In the genomic region with DNA sequence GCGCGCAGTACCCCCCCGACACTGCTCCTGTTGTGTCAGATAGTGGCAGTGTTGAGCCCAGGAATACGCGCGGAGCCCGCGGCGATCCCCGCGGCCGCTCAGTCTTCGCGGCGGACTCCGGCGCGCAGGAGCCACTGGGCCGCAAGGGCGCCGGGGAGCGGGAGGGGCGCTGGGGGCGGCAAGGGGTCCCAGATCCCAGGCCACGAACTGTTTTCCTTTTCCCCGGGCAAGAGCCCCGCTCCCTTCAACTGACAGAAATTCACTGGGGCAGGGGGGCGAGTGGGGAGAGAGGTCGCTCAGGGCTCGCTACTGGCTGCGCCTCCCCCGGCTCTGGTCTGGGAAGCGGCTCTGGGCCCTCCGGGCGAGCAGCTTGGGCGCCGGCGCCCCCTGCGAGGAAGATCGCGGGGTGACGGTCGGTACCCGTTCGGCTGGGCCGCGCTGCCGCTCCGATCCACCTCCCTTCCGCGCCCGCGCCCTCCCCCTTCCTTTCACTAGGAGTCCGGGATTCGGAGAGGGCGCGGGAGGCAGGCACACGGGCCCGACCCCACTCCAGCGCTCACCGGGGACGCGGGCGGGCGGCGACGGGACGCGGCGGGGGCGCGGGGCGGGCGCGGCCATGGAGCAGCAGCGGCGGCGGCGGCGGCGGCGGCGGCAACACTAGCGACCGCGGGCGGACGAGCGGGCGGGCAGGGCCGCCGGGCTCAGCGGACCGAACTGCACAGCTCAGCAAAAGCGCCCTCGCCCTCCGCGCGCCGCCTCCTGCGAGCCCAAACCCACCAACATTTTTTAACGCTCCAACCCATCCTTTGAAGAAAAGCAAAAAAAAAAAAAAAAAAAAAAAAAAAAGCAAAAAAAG, we compare ENCODE assay signal across 1 cellular context.
A peak's percentile ranks its signal among the peaks of the same experiment; 100 is the strongest.
TF ChIP-seq lines count a peak whose summit lies in the region.

No MANE protein-coding gene starts in this region.

TF ChIP-seq in K562, 482 proteins besides CTCF, POLR2A, EP300 and RAD21 (continued from another document):
- TF ChIP-seq ZNF354B (CRISPR knock-in tag; IDR thresholded peaks at IDR 0.05) (no peak), ZNF77 (CRISPR knock-in tag; IDR thresholded peaks at IDR 0.05) (no peak), POLR2G (IDR thresholded peaks at IDR 0.05; ENCODE audit: low read depth, low read length) (peak; percentile 71), E2F3 (CRISPR knock-in tag; IDR thresholded peaks at IDR 0.05) (no peak), VEZF1 (CRISPR knock-in tag; IDR thresholded peaks at IDR 0.05) (peak; percentile 99), C11orf30 (IDR thresholded peaks at IDR 0.05; ENCODE audit: low read depth) (no peak), CTBP1 (IDR thresholded peaks at IDR 0.05; ENCODE audit: borderline replicate concordance) (peak; percentile 25; the same call in 1 of the 2 replicates), ZNF551 (CRISPR knock-in tag; IDR thresholded peaks at IDR 0.05) (no peak), KAT8 (IDR thresholded peaks at IDR 0.05; ENCODE audit: low read depth) (no peak), HEY1 (CRISPR knock-in tag; IDR thresholded peaks at IDR 0.05; ENCODE audit: borderline replicate concordance) (no peak), ZNF165 (CRISPR knock-in tag; IDR thresholded peaks at IDR 0.05; ENCODE audit: borderline replicate concordance) (no peak), FOXP1 (CRISPR knock-in tag; IDR thresholded peaks at IDR 0.05) (no peak), PHB (CRISPR knock-in tag; IDR thresholded peaks at IDR 0.05) (no peak), RFX1 (IDR thresholded peaks at IDR 0.05) (no peak), SP2 (IDR thresholded peaks at IDR 0.05; ENCODE audit: extremely low read depth, low read depth, low read length, poor library complexity, severe bottlenecking) (no peak), RBBP5 (IDR thresholded peaks at IDR 0.05; ENCODE audit: borderline replicate concordance, insufficient read depth, low read length, poor library complexity, severe bottlenecking) (no peak), ZNF445 (CRISPR knock-in tag; IDR thresholded peaks at IDR 0.05; ENCODE audit: low read depth) (no peak), CREM (IDR thresholded peaks at IDR 0.05; ENCODE audit: low read depth) (peak; percentile 33; the same call in 1 of the 2 replicates), NRF1 (conservative IDR thresholded peaks at IDR 0.05 in 1 of 2, IDR thresholded peaks at IDR 0.05 in 1 of 2) (peak; percentile 18 to 29; a peak in 2 of 4 replicates), E2F6 (IDR thresholded peaks at IDR 0.05; ENCODE audit: borderline replicate concordance in 1 of 2, extremely low read depth in 1 of 2, insufficient read depth in 1 of 2, insufficient read length in 1 of 2, low read depth in 1 of 2, low read length in 1 of 2, poor library complexity in 1 of 2, severe bottlenecking in 1 of 2) (peak in 1 of 2 experiments; percentile 48), GTF2B (IDR thresholded peaks at IDR 0.05; ENCODE audit: extremely low read depth, insufficient read length) (no peak), NFYB (IDR thresholded peaks at IDR 0.05; ENCODE audit: extremely low read depth, insufficient read length) (no peak), POLR2AphosphoS5 (IDR thresholded peaks at IDR 0.05; ENCODE audit: control insufficient read depth, insufficient read depth, low read depth, low read length) (no peak), SIX5 (IDR thresholded peaks at IDR 0.05; ENCODE audit: borderline replicate concordance in 1 of 2, insufficient read depth in 1 of 2, low read depth in 1 of 2, low read length in 2 of 2) (no peak), MAFF (IDR thresholded peaks at IDR 0.05; ENCODE audit: low read length) (no peak), ZNF561 (CRISPR knock-in tag; conservative IDR thresholded peaks at IDR 0.05) (no peak)
- TF ChIP-seq, protein P1, sequence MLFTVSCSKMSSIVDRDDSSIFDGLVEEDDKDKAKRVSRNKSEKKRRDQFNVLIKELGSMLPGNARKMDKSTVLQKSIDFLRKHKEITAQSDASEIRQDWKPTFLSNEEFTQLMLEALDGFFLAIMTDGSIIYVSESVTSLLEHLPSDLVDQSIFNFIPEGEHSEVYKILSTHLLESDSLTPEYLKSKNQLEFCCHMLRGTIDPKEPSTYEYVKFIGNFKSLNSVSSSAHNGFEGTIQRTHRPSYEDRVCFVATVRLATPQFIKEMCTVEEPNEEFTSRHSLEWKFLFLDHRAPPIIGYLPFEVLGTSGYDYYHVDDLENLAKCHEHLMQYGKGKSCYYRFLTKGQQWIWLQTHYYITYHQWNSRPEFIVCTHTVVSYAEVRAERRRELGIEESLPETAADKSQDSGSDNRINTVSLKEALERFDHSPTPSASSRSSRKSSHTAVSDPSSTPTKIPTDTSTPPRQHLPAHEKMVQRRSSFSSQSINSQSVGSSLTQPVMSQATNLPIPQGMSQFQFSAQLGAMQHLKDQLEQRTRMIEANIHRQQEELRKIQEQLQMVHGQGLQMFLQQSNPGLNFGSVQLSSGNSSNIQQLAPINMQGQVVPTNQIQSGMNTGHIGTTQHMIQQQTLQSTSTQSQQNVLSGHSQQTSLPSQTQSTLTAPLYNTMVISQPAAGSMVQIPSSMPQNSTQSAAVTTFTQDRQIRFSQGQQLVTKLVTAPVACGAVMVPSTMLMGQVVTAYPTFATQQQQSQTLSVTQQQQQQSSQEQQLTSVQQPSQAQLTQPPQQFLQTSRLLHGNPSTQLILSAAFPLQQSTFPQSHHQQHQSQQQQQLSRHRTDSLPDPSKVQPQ (CRISPR knock-in tag; IDR thresholded peaks at IDR 0.05; ENCODE audit: borderline replicate concordance): no peak
